23 cellular contexts compared by ENCODE assay signal in the genomic region with DNA sequence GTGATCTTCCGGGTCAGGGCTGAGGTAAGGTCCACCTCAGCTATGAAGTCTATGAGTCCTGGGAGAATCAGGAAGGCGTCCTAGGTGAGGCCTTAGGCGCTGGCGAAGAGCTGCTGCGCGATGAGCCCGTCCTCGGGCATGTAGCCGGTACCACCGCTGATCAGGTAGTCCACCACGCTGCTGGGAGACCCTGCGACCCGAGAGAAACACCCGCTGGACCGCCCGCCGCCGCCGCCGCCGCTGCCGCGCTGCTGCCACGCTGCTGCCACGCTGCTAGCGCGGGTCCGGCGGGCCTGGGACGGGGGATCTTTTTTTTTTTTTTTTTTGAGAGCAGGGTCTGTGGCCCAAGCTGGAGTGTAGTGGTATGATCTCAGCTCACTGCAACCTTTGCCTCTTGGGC. TPM values are rescaled to one million over a fixed set of nuclear protein-coding genes. Genes with fewer than 3 reads are reported as not detected.
DNase-seq lines count a peak whose midpoint lies in the region; ATAC-seq and TF ChIP-seq lines count a peak whose summit lies in the region.
"Had no signal": no experiment of that assay in that cellular context is flagged by ENCODE, and none has a peak within 500 bp of the region (broad histone marks: within the 10 kb centered on the region; RNA-seq: fewer than 3 reads in every experiment).

No MANE protein-coding gene starts in this region.

- intact Hi-C loops in activated B cell treated with CpG ODN at 0.5 μM for 24 hours (cut with micrococcal nuclease) = no loop called here

- POLR2A ChIA-PET in activated B cell treated with CpG ODN at 0.5 μM for 24 hours (lab: Charles Lee) = no interaction called here

- CTCF ChIA-PET in activated B cell treated with CpG ODN at 0.5 μM for 24 hours (lab: Charles Lee) = no interaction called here

- no peaks in the 10 kb centered on the region for H3K36me3 ChIP-seq in Karpas-422 (ENCODE audit: insufficient read depth, low read length)
- H3K36me3 ChIP-seq in osteoblast (ENCODE audit: insufficient read depth, low read length) = no peaks in the 10 kb centered on the region
- H3K36me3 ChIP-seq: BE2C, BLaER1 had no signal

- peak overlapping the region; percentile 48 for H3K27ac Mint-ChIP-seq in activated B cell treated with CpG ODN at 0.5 μM for 24 hours
- H3K27ac Mint-ChIP-seq: CD14-positive monocyte; CD4-positive, alpha-beta memory T cell; CD4-positive, CD25-positive, alpha-beta regulatory T cell; CD8-positive, alpha-beta memory T cell had no signal

- no peaks in the 10 kb centered on the region for H3K4me1 ChIP-seq in Karpas-422 (ENCODE audit: low read length)
- H3K4me1 ChIP-seq in osteoblast (ENCODE audit: insufficient read depth, low read length) = no peaks in the 10 kb centered on the region
- H3K4me1 ChIP-seq: BE2C had no signal

- H3K4me3 ChIP-seq in Karpas-422 (ENCODE audit: low read length) (no peak overlapping the region), osteoblast (ENCODE audit: insufficient read depth, low read length) (no peak overlapping the region)
- H3K4me3 ChIP-seq: BLaER1, GM12878 had no signal

- ATAC-seq in activated B cell treated with CpG ODN at 0.5 μM for 24 hours (ENCODE audit: low read depth) = no peak
- ATAC-seq: GM12878 had no signal

- H2AFZ ChIP-seq in Karpas-422 (ENCODE audit: low read length) (no peak overlapping the region), osteoblast (ENCODE audit: low read length) (no peak overlapping the region)

- H3K4me1 Mint-ChIP-seq in activated B cell treated with CpG ODN at 0.5 μM for 24 hours = peaks cover 2% of the 10 kb centered on the region

- H3K4me3 Mint-ChIP-seq in activated B cell treated with CpG ODN at 0.5 μM for 24 hours = no peak overlapping the region
- H3K4me3 Mint-ChIP-seq: CD14-positive monocyte; CD4-positive, CD25-positive, alpha-beta regulatory T cell; CD8-positive, alpha-beta memory T cell had no signal

- H3K4me2 ChIP-seq in Karpas-422 (ENCODE audit: low read depth, low read length, poor library complexity, severe bottlenecking) (no peak overlapping the region), osteoblast (ENCODE audit: insufficient read depth, low read length) (no peak overlapping the region)
- H3K4me2 ChIP-seq: BLaER1 had no signal

- H3K9me3 ChIP-seq in Karpas-422 (ENCODE audit: low read length) (no peaks in the 10 kb centered on the region), osteoblast (ENCODE audit: low read depth, low read length) (no peaks in the 10 kb centered on the region)
- H3K9me3 ChIP-seq: BE2C had no signal

- H3K9me2 ChIP-seq in Karpas-422 (replicated peaks; ENCODE audit: insufficient read depth, low read length) = no peaks in the 10 kb centered on the region

- H3K36me3 Mint-ChIP-seq in activated B cell treated with CpG ODN at 0.5 μM for 24 hours (ENCODE audit: low read depth) = no peaks in the 10 kb centered on the region
- H3K36me3 Mint-ChIP-seq: CD14-positive monocyte; CD4-positive, alpha-beta memory T cell; CD4-positive, CD25-positive, alpha-beta regulatory T cell; CD8-positive, alpha-beta memory T cell had no signal

- no peak for TF ChIP-seq CTCF in activated B cell treated with CpG ODN at 0.5 μM for 24 hours (IDR thresholded peaks at IDR 0.05)
- TF ChIP-seq CTCF in osteoblast (IDR thresholded peaks at IDR 0.05; ENCODE audit: extremely low read depth, low read depth, low read length) = no peak

- H3K79me2 ChIP-seq in Karpas-422 (ENCODE audit: low read length) (no peaks in the 10 kb centered on the region), osteoblast (ENCODE audit: insufficient read depth, low read length) (no peaks in the 10 kb centered on the region)

- H3K9ac ChIP-seq in Karpas-422 (ENCODE audit: low read length) = no peak overlapping the region
- H3K9ac ChIP-seq: BLaER1 had no signal

- H4K20me1 ChIP-seq in Karpas-422 (ENCODE audit: insufficient read depth, low read depth, low read length) (no peaks in the 10 kb centered on the region), osteoblast (ENCODE audit: insufficient read depth, low read length) (no peaks in the 10 kb centered on the region)
- H4K20me1 ChIP-seq: BLaER1 had no signal

- H3K27me3 Mint-ChIP-seq in activated B cell treated with CpG ODN at 0.5 μM for 24 hours = peaks cover 31% of the 10 kb centered on the region
- H3K27me3 Mint-ChIP-seq: CD4-positive, alpha-beta memory T cell; CD4-positive, CD25-positive, alpha-beta regulatory T cell had no signal

- DNase-seq in Karpas-422 (peak; percentile 16), activated B cell treated with CpG ODN at 0.5 μM for 24 hours (no peak), osteoblast (ENCODE audit: insufficient read length, low spot score, missing footprints) (peak; percentile 15), NCI-H1417 (lab: John Stamatoyannopoulos, UW) (no peak)
- no peak for DNase-seq in stimulated activated CD4-positive, alpha-beta T cell treated with anti-CD3 and anti-CD28 coated beads, Interleukin-1b, Interleukin-23, amount 100 ng/mL, for 48 hours
- DNase-seq: 8988T; ACHN; BE2C; C1 segment of cervical spinal cord; CD4-positive, alpha-beta memory T cell; CD4-positive, CD25-positive, alpha-beta regulatory T cell; CD8-positive, alpha-beta memory T cell; COR-L47; DMS 273 treated with DMSO at 0.1 percent for 48 hours; DMS153; DMS53; DMS79; DND-41; EL; GDM1 had no signal

- no peaks in the 10 kb centered on the region for H3K27me3 ChIP-seq in Karpas-422 (ENCODE audit: low read length)
- H3K27me3 ChIP-seq in osteoblast (ENCODE audit: insufficient read depth, low read length) = no peaks in the 10 kb centered on the region
- H3K27me3 ChIP-seq: BE2C, BLaER1 had no signal

- peaks cover 2% of the 10 kb centered on the region for H3K9me3 Mint-ChIP-seq in activated B cell treated with CpG ODN at 0.5 μM for 24 hours
- H3K9me3 Mint-ChIP-seq: CD4-positive, alpha-beta memory T cell; CD4-positive, CD25-positive, alpha-beta regulatory T cell; CD8-positive, alpha-beta memory T cell had no signal

- H3K27ac ChIP-seq in Karpas-422 (ENCODE audit: low read length) = no peak overlapping the region
- no peak overlapping the region for H3K27ac ChIP-seq in osteoblast (ENCODE audit: low read depth, low read length)
- H3K27ac ChIP-seq: BLaER1 had no signal

RNA-seq across cellular contexts. Expression of a gene that starts 8.0 kb away (rescaled TPM):
- total RNA-seq in Karpas-422 (2014; rRNA removed; shearing (Covaris generic); ENCODE audit: low replicate concordance) = 56.7 and 86.3 TPM in 2 replicates
- 3.8 and 5.9 TPM in 2 replicates for total RNA-seq in activated B cell treated with CpG ODN at 0.5 μM for 24 hours
- total RNA-seq in osteoblast = 21.4 and 21.8 TPM in 2 replicates

RNA-seq across cellular contexts. Expression of a gene that starts 44.3 kb away (rescaled TPM):
- total RNA-seq in Karpas-422 (2014; rRNA removed; shearing (Covaris generic); ENCODE audit: low replicate concordance) = 18.3 and 22.6 TPM in 2 replicates
- total RNA-seq in activated B cell treated with CpG ODN at 0.5 μM for 24 hours (28.3 and 30.6 TPM in 2 replicates), osteoblast (40.9 and 43.9 TPM in 2 replicates)

Comparison
In these comparisons a context has a peak if more than half of its experiments do, and no peak if none do; other contexts are left out.
1. DNase-seq: peak in Karpas-422 (single experiment) and osteoblast (single experiment); none in activated B cell treated with CpG ODN at 0.5 μM for 24 hours (single experiment), stimulated activated CD4-positive, alpha-beta T cell treated with anti-CD3 and anti-CD28 coated beads, Interleukin-1b, Interleukin-23, amount 100 ng/mL, for 48 hours (single experiment) and NCI-H1417 (0 of 3).